ENCODE assay signal across 6 cellular contexts in the genomic region with DNA sequence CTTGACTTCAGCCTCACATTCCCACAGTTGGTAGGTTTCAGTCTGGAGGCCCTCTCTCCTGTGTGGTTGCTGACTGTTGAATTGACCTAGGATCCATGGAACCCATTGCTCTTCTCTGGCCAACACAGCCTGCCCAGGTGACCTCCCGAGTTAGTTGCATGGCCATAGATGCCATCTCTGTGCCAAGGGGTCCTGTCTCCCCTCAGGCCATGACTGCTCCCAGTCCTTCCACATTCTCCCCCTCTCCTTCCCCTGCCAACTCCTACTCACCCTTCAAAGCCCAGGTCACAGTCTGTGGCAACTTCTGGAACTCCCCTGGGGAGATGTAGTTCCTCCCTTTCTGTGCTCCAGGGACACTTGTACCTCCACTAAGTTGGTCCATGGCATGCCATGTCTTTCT.
"Had no signal": no experiment of that assay in that cellular context is flagged by ENCODE, and none has a peak within 500 bp of the region (broad histone marks: within the 10 kb centered on the region; RNA-seq: fewer than 3 reads in every experiment).

No MANE protein-coding gene starts in this region.

- H2AFZ ChIP-seq: GM23338 had no signal

- H3K4me3 ChIP-seq: GM23338 had no signal

- H3K27ac ChIP-seq: HL-60 had no signal

- DNase-seq: HCEC 1CT, HFFc6, KBM-7 had no signal

- ATAC-seq: GM23338, HepG2 had no signal

- H3K4me2 ChIP-seq: GM23338 had no signal
